ENCODE assay signal across 8 cellular contexts in the genomic region with DNA sequence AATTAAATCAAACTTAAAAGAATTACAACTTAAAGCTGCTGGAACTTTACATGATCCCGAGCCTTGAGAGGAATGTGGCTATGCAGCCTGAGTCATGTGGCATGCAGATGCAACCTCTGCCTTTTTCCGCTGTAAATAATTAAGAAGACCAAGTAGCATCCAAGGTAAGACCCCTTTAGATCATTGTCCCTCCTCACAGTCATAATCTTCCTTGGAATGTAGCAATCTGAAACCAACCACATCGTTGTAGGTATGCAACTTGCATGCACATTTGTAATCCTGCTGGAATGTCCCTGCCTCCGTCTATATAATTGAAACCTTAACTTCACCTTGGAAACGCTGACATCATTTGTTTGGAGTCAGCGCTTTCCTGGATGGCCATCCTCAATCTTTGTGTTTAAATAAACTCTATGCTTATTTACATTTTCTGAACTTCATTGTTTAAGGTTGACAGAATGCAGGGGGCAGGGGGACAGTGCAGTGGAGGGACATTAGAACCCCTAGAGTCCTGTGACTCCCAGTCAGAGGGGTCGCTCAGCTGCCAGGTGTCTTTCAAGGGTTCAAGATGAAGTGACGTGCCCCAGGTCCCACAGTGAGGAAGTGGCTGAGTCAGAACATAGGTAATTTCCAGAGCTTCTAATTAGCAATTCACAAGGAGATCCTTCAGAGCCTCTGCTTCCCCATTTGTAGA.
DNase-seq lines count a peak whose midpoint lies in the region; TF ChIP-seq lines count a peak whose summit lies in the region.

No MANE protein-coding gene starts in this region.

- peak; percentile 16 for DNase-seq in COR-L47 (lab: John Stamatoyannopoulos, UW)
- no peak for DNase-seq in H7
- peak; percentile 14 for DNase-seq in T-helper 22 cell (ENCODE audit: low read depth)
- no peak for DNase-seq in epithelial cell of prostate (ENCODE audit: low read depth, low spot score)
- DNase-seq in neural progenitor cell (ENCODE audit: low spot score) = peak; percentile 66
- DNase-seq in NCI-H774 (lab: John Stamatoyannopoulos, UW) = no peak
- no peak for DNase-seq in GDM1 (lab: John Stamatoyannopoulos, UW)
- DNase-seq in posterior vena cava (ENCODE audit: low spot score) = no peak

- no peaks in the 10 kb centered on the region for H4K20me1 ChIP-seq in neural progenitor cell (ENCODE audit: low read depth)

- H3K79me2 ChIP-seq in neural progenitor cell (ENCODE audit: low read depth) = peaks cover 12% of the 10 kb centered on the region

- H3K9me3 ChIP-seq in neural progenitor cell (ENCODE audit: low read depth) = no peaks in the 10 kb centered on the region

- H3K36me3 ChIP-seq in H7 (replicated peaks; ENCODE audit: control insufficient read depth, insufficient read depth, low read length) (no peaks in the 10 kb centered on the region), neural progenitor cell (no peaks in the 10 kb centered on the region)

- H3K4me3 Mint-ChIP-seq in neural progenitor cell = peak overlapping the region; percentile 88

- peak overlapping the region; percentile 98 for H2AFZ ChIP-seq in neural progenitor cell (replicated peaks)

- peak overlapping the region; percentile 81 for H3K4me2 ChIP-seq in neural progenitor cell

- H3K27ac ChIP-seq in epithelial cell of prostate (peak overlapping the region; percentile 94), neural progenitor cell (peak overlapping the region; percentile 1)

- peaks cover 12% of the 10 kb centered on the region for H3K27me3 Mint-ChIP-seq in neural progenitor cell (ENCODE audit: insufficient read depth, low read depth)

- H3K4me1 ChIP-seq in neural progenitor cell = peaks cover 9% of the 10 kb centered on the region

- H3K9me3 Mint-ChIP-seq in neural progenitor cell = no peaks in the 10 kb centered on the region

- H3K27me3 ChIP-seq in H7 (ENCODE audit: control insufficient read depth, insufficient read depth, low read length) (no peaks in the 10 kb centered on the region; the same call in 1 of the 2 replicates), neural progenitor cell (peaks cover 7% of the 10 kb centered on the region)

- peak overlapping the region; percentile 70 for H3K27ac Mint-ChIP-seq in neural progenitor cell

- no peak for TF ChIP-seq CTCF in neural progenitor cell (IDR thresholded peaks at IDR 0.05)

- H3K9ac ChIP-seq in neural progenitor cell = no peak overlapping the region

- H3K4me3 ChIP-seq in H7 (ENCODE audit: insufficient read depth, low read depth, low read length) (peak overlapping the region; percentile 51), neural progenitor cell (peak overlapping the region; percentile 52)

- H3K36me3 Mint-ChIP-seq in neural progenitor cell = peaks cover 6% of the 10 kb centered on the region

- peaks cover 22% of the 10 kb centered on the region for H3F3A ChIP-seq in neural progenitor cell (ENCODE audit: low read depth)

- H3K4me1 Mint-ChIP-seq in neural progenitor cell = peaks cover 25% of the 10 kb centered on the region

- intact Hi-C loops in posterior vena cava (cut with DNase I) = no loop called here

Comparison
In these comparisons a context has a peak if more than half of its experiments do, and no peak if none do; other contexts are left out.
1. DNase-seq: peak in COR-L47 (single experiment), T-helper 22 cell (single experiment) and neural progenitor cell (single experiment); none in H7 (single experiment), epithelial cell of prostate (single experiment), NCI-H774 (single experiment), GDM1 (single experiment) and posterior vena cava (single experiment).